In genomic region chr1:18948048-18948912, GRCh38 we compare ENCODE assay signal across 9 cellular contexts. TPM values are rescaled to one million over a fixed set of nuclear protein-coding genes. Genes with fewer than 3 reads are reported as not detected.
DNase-seq lines count a peak whose midpoint lies in the region; FAIRE-seq and TF ChIP-seq lines count a peak whose summit lies in the region.
"Had no signal": no experiment of that assay in that cellular context is flagged by ENCODE, and none has a peak within 500 bp of the region (broad histone marks: within the 10 kb centered on the region; RNA-seq: fewer than 3 reads in every experiment).

No MANE protein-coding gene starts in this region.

- H3K9me3 ChIP-seq in SJCRH30 (replicated peaks), result no peaks in the 10 kb centered on the region

- peak overlapping the region; percentile 72 for H3K27ac Mint-ChIP-seq in mesothelial cell of epicardium
- H3K27ac Mint-ChIP-seq in type B pancreatic cell, result peak overlapping the region; percentile 85

- no peaks in the 10 kb centered on the region for H3K27me3 ChIP-seq in SJCRH30

- no peaks in the 10 kb centered on the region for H3K36me3 ChIP-seq in SJCRH30

- H3K9me3 Mint-ChIP-seq in mesothelial cell of epicardium (no peaks in the 10 kb centered on the region), type B pancreatic cell (no peaks in the 10 kb centered on the region)

- H3K4me1 ChIP-seq in SJCRH30, result peaks cover 25% of the 10 kb centered on the region

- H3K27me3 Mint-ChIP-seq in mesothelial cell of epicardium (ENCODE audit: low read depth) (peaks cover 3% of the 10 kb centered on the region), type B pancreatic cell (peaks cover 5% of the 10 kb centered on the region)

- H3K27ac ChIP-seq in SJCRH30, result no peak overlapping the region; the same call in 1 of the 2 replicates

- H3K36me3 Mint-ChIP-seq in mesothelial cell of epicardium, result no peaks in the 10 kb centered on the region
- H3K36me3 Mint-ChIP-seq in type B pancreatic cell, result no peaks in the 10 kb centered on the region

- H3K4me3 ChIP-seq in SJCRH30, result no peak overlapping the region

- FAIRE-seq in RCC 7860 (lab: Jason Lieb, UNC), result peak; percentile 52
- FAIRE-seq: TTC549 had no signal

- H3K4me3 Mint-ChIP-seq in mesothelial cell of epicardium (no peak overlapping the region), type B pancreatic cell (no peak overlapping the region)

- no peak for TF ChIP-seq CTCF in mesothelial cell of epicardium (IDR thresholded peaks at IDR 0.05; ENCODE audit: unreplicated experiment)
- TF ChIP-seq CTCF in type B pancreatic cell (conservative IDR thresholded peaks at IDR 0.05), result no peak

- H3K4me1 Mint-ChIP-seq in mesothelial cell of epicardium (peaks cover 53% of the 10 kb centered on the region), type B pancreatic cell (ENCODE audit: unreplicated experiment) (peaks cover 59% of the 10 kb centered on the region)

- DNase-seq in A172 (ENCODE audit: low spot score) (peak; percentile 77), RCC 7860 (ENCODE audit: low spot score) (peak; percentile 70), amniotic epithelial cell (ENCODE audit: low read depth) (peak; percentile 50), mesothelial cell of epicardium (ENCODE audit: low spot score in 2 of 2, unreplicated experiment in 2 of 2) (no peak), type B pancreatic cell (ENCODE audit: extremely low spot score, unreplicated experiment) (no peak), Kasumi-1 (lab: John Stamatoyannopoulos, UW) (no peak), epidermal melanocyte (ENCODE audit: insufficient read length, low spot score) (no peak), SJCRH30 (no peak)

RNA-seq across cellular contexts. Expression of gene IFFO2, which starts 8.2 kb away (rescaled TPM):
- total RNA-seq in A172 (2014; rRNA removed; shearing (Covaris generic)), result 6.3 and 7.1 TPM in 2 replicates
- 7.8 to 10.4 TPM (median 9.1 TPM) in 3 replicates for total RNA-seq in mesothelial cell of epicardium
- total RNA-seq in type B pancreatic cell (ENCODE audit: low replicate concordance), result 11.3 and 14.7 TPM in 2 replicates
- 5.9 and 6.2 TPM in 2 replicates for total RNA-seq in SJCRH30 (2014; rRNA removed; shearing (Covaris generic))

RNA-seq across cellular contexts. Expression of gene ALDH4A1, which starts 45.9 kb away (rescaled TPM):
- 8.4 and 10.1 TPM in 2 replicates for total RNA-seq in A172 (2014; rRNA removed; shearing (Covaris generic))
- total RNA-seq in mesothelial cell of epicardium (10.7 to 11.5 TPM (median 11.5 TPM) in 3 replicates), type B pancreatic cell (ENCODE audit: low replicate concordance) (25.6 and 26.7 TPM in 2 replicates)
- 7.2 and 7.5 TPM in 2 replicates for total RNA-seq in SJCRH30 (2014; rRNA removed; shearing (Covaris generic))

Comparison
In these comparisons a context has a peak if more than half of its experiments do, and no peak if none do; other contexts are left out.
1. DNase-seq: peak in A172 (single experiment), RCC 7860 (single experiment) and amniotic epithelial cell (single experiment); none in mesothelial cell of epicardium (0 of 2), type B pancreatic cell (single experiment), Kasumi-1 (0 of 2), epidermal melanocyte (single experiment) and SJCRH30 (0 of 2).